ENCODE assay signal across 1 cellular context in genomic region chr6:12313992-12314589, GRCh38.
TF ChIP-seq lines count a peak whose summit lies in the region.

No MANE protein-coding gene starts in this region.

TF ChIP-seq in HCT116, 20 proteins besides CTCF, POLR2A, EP300 and RAD21:
- TF ChIP-seq SP1 (IDR thresholded peaks at IDR 0.05; ENCODE audit: low read depth) (peak; percentile 25; the same call in 1 of the 2 replicates), FOSL1 (IDR thresholded peaks at IDR 0.05; ENCODE audit: low read depth) (peak; percentile 26; the same call in 1 of the 2 replicates), POLR2AphosphoS5 (IDR thresholded peaks at IDR 0.05; ENCODE audit: low read depth, low read length) (no peak; the same call in 1 of the 2 replicates), JUND (IDR thresholded peaks at IDR 0.05) (peak; percentile 46; the same call in 1 of the 2 replicates), ZNF274 (IDR thresholded peaks at IDR 0.05; ENCODE audit: low read depth, low read length) (no peak)
